In genomic region chr1:54887665-54888071, GRCh38 we compare ENCODE assay signal across 8 cellular contexts. TPM values are rescaled to one million over a fixed set of nuclear protein-coding genes. Genes with fewer than 3 reads are reported as not detected.
DNase-seq lines count a peak whose midpoint lies in the region; ATAC-seq and TF ChIP-seq lines count a peak whose summit lies in the region.

No MANE protein-coding gene starts in this region.

- H3K79me2 ChIP-seq in OCI-LY7 (ENCODE audit: insufficient read depth, low read depth, low read length) = peaks cover 24% of the 10 kb centered on the region

- H3K27ac Mint-ChIP-seq in activated T-cell treated with anti-CD3 and anti-CD28 coated beads, Interleukin-2, amount 50 U/mL, for 72 hours = no peak overlapping the region
- peak overlapping the region; percentile 88 for H3K27ac Mint-ChIP-seq in mesothelial cell of epicardium

- H3K9me3 ChIP-seq in OCI-LY7 (ENCODE audit: low read length) = no peaks in the 10 kb centered on the region
- no peaks in the 10 kb centered on the region for H3K9me3 ChIP-seq in ectodermal cell (ENCODE audit: control insufficient read depth, low read length)
- H3K9me3 ChIP-seq in vagina = no peaks in the 10 kb centered on the region

- no peak for TF ChIP-seq POLR2A in vagina (IDR thresholded peaks at IDR 0.05)

- peak overlapping the region; percentile 53 for H3K27ac ChIP-seq in OCI-LY7 (ENCODE audit: low read depth, low read length, poor library complexity, severe bottlenecking)
- H3K27ac ChIP-seq in ectodermal cell (ENCODE audit: insufficient read depth, low read depth, low read length, poor library complexity, severe bottlenecking) = no peak overlapping the region
- H3K27ac ChIP-seq in vagina = peak overlapping the region; percentile 61

- BruUV-seq in OCI-LY7 (replicated peaks; lab: Mats Ljungman, UMichigan) = no TSS peak

- CTCF ChIA-PET in OCI-LY7 (lab: Charles Lee; ENCODE audit: unreplicated experiment) = no interaction called here

- H3K36me3 Mint-ChIP-seq in activated T-cell treated with anti-CD3 and anti-CD28 coated beads, Interleukin-2, amount 50 U/mL, for 72 hours (ENCODE audit: insufficient read depth in 2 of 2) = peaks cover 3 to 6% of the 10 kb centered on the region in 2 donors
- peaks cover 8% of the 10 kb centered on the region for H3K36me3 Mint-ChIP-seq in mesothelial cell of epicardium

- H3K4me3 ChIP-seq in OCI-LY7 (ENCODE audit: low read depth, low read length, poor library complexity, severe bottlenecking) = peak overlapping the region; percentile 97
- H3K4me3 ChIP-seq in ectodermal cell (ENCODE audit: insufficient read depth, low read depth, low read length) = peak overlapping the region; percentile 72
- peak overlapping the region; percentile 54 to 81 for H3K4me3 ChIP-seq in vagina

- peak overlapping the region; percentile 88 to 89 for H3K4me3 Mint-ChIP-seq in activated T-cell treated with anti-CD3 and anti-CD28 coated beads, Interleukin-2, amount 50 U/mL, for 72 hours
- peak overlapping the region; percentile 93 for H3K4me3 Mint-ChIP-seq in mesothelial cell of epicardium

- H3K36me3 ChIP-seq in OCI-LY7 (ENCODE audit: insufficient read depth, low read length) = peaks cover 25% of the 10 kb centered on the region
- peaks cover 3% of the 10 kb centered on the region for H3K36me3 ChIP-seq in ectodermal cell (ENCODE audit: control insufficient read depth, insufficient read depth, low read length)
- H3K36me3 ChIP-seq in vagina = no peaks in the 10 kb centered on the region

- TF ChIP-seq CTCF in OCI-LY7 (conservative IDR thresholded peaks at IDR 0.05; ENCODE audit: low read length) = no peak
- TF ChIP-seq CTCF in mesothelial cell of epicardium (IDR thresholded peaks at IDR 0.05; ENCODE audit: unreplicated experiment) = no peak
- TF ChIP-seq CTCF in vagina (IDR thresholded peaks at IDR 0.05) = no peak

- peak overlapping the region; percentile 96 for H3K4me2 ChIP-seq in OCI-LY7 (ENCODE audit: low read length)

- no peak for DNase-seq in activated T-cell treated with anti-CD3 and anti-CD28 coated beads, Interleukin-2, amount 50 U/mL, for 72 hours
- DNase-seq in activated T-cell treated with anti-CD3 and anti-CD28 coated beads for 4 hours = no peak
- peak; percentile 15 for DNase-seq in OCI-LY7 (ENCODE audit: low spot score)
- peak in 1 of 2 experiments; percentile 43 for DNase-seq in mesothelial cell of epicardium (ENCODE audit: low spot score in 2 of 2, unreplicated experiment in 2 of 2)
- no peak for DNase-seq in vagina (ENCODE audit: extremely low spot score in 2 of 2)
- no peak for DNase-seq in activated effector memory CD4-positive, alpha-beta T cell treated with Interleukin-2 at 50 U/mL for 16 hours
- no peak for DNase-seq in retina

- POLR2A ChIA-PET in OCI-LY7 (lab: Charles Lee) = interaction anchor here (0.9 to 2.1 kb wide), 7 partner anchors 9 to 688 kb away, joined by 3 to 7 read pairs (median 4); partner anchors contain the start of genes CYB5RL, MRPL37 and TTC4

- no peaks in the 10 kb centered on the region for H3K9me2 ChIP-seq in OCI-LY7 (ENCODE audit: insufficient read depth, low read length)

- no peak for ATAC-seq in activated T-cell treated with anti-CD3 and anti-CD28 coated beads, Interleukin-2, amount 50 U/mL, for 72 hours (replicated peaks in 1 of 2)

- H4K20me1 ChIP-seq in OCI-LY7 (ENCODE audit: insufficient read depth, low read length) = peaks cover 14% of the 10 kb centered on the region; the same call in 1 of the 2 replicates

- no peaks in the 10 kb centered on the region for H3K9me3 Mint-ChIP-seq in activated T-cell treated with anti-CD3 and anti-CD28 coated beads, Interleukin-2, amount 50 U/mL, for 72 hours
- H3K9me3 Mint-ChIP-seq in mesothelial cell of epicardium = no peaks in the 10 kb centered on the region

- H2AFZ ChIP-seq in OCI-LY7 (ENCODE audit: low read length) = peak overlapping the region; percentile 93

- H3K27me3 ChIP-seq in ectodermal cell (ENCODE audit: control insufficient read depth, insufficient read depth, low read length, poor library complexity, severe bottlenecking) = no peaks in the 10 kb centered on the region
- H3K27me3 ChIP-seq in vagina = no peaks in the 10 kb centered on the region

- H3K4me1 Mint-ChIP-seq in activated T-cell treated with anti-CD3 and anti-CD28 coated beads, Interleukin-2, amount 50 U/mL, for 72 hours (ENCODE audit: low read depth) = peaks cover 41% of the 10 kb centered on the region
- peaks cover 48% of the 10 kb centered on the region for H3K4me1 Mint-ChIP-seq in mesothelial cell of epicardium

- peaks cover 28% of the 10 kb centered on the region for H3K27me3 Mint-ChIP-seq in activated T-cell treated with anti-CD3 and anti-CD28 coated beads, Interleukin-2, amount 50 U/mL, for 72 hours (ENCODE audit: low read depth)
- no peaks in the 10 kb centered on the region for H3K27me3 Mint-ChIP-seq in mesothelial cell of epicardium (ENCODE audit: low read depth)

- intact Hi-C loops in OCI-LY7 (cut with micrococcal nuclease; ENCODE audit: unreplicated experiment) (no loop called here), vagina (cut with DNase I) (no loop called here)

- H3K4me1 ChIP-seq in OCI-LY7 (ENCODE audit: insufficient read depth, low read length, poor library complexity, severe bottlenecking) (peaks cover 32% of the 10 kb centered on the region), ectodermal cell (ENCODE audit: control insufficient read depth, insufficient read depth, low read length) (peaks cover 29% of the 10 kb centered on the region), vagina (peaks cover 33% of the 10 kb centered on the region)

- WGBS in ectodermal cell, 2 experiments = 22 to 25% methylated on average over 8 of the region's 8 CpGs

RNA-seq across cellular contexts. Expression of gene DHCR24, which starts 0.7 kb away (rescaled TPM):
- 10 to 100 TPM; 17.3 to 17.7 TPM for total RNA-seq in activated T-cell treated with anti-CD3 and anti-CD28 coated beads, Interleukin-2, amount 50 U/mL, for 72 hours
- total RNA-seq in OCI-LY7 (2014; rRNA removed; shearing (Covaris generic)) = 40.5 and 45.7 TPM in 2 replicates
- total RNA-seq in OCI-LY7 (2022) (84.4 and 93.6 TPM in 2 replicates), mesothelial cell of epicardium (92.5 to 96.4 TPM (median 92.7 TPM) in 3 replicates), vagina (141 TPM)
- 153 TPM for polyA plus RNA-seq in ectodermal cell (2013, experiment 1 of 4)
- polyA plus RNA-seq in ectodermal cell (2013, experiment 2 of 4) = 153 TPM
- 72.7 TPM for polyA plus RNA-seq in ectodermal cell (2013, experiment 3 of 4)
- 73.9 TPM for polyA plus RNA-seq in ectodermal cell (2013, experiment 4 of 4)
